28 cellular contexts compared by ENCODE assay signal in the genomic region with DNA sequence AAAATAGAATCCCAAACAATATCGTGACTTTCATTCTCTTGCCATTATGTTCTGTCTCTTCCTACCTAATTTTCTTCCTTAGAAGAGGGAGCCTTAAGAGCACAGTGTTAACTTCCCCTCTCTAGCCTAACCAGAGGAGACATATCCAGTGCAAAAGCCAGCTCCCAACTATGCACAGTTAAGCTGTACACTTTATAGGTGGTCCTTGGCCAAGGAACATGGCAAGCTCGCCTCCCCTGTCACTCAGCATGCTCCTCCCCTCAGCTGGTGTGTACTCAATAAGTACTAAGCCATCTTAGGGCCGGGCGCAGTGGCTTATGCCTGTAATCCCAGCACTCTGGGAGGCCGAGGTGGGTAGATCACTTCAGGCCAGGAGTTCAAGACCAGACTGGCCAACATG.
"Had no signal": no experiment of that assay in that cellular context is flagged by ENCODE, and none has a peak within 500 bp of the region (broad histone marks: within the 10 kb centered on the region; RNA-seq: fewer than 3 reads in every experiment).

No MANE protein-coding gene starts in this region.

- H3K9me3 ChIP-seq: adrenal gland, ascending aorta, colonic mucosa, esophagus squamous epithelium, left ventricle myocardium inferior, spleen, suprapubic skin, tibial nerve had no signal

- H3K27me3 ChIP-seq: adrenal gland, ascending aorta, cardiac muscle cell, colonic mucosa, esophagus squamous epithelium, suprapubic skin, tibial nerve had no signal

- H3K4me3 ChIP-seq: adrenal gland, ascending aorta, cardiac muscle cell, colonic mucosa, esophagus squamous epithelium, left ventricle myocardium inferior, lung, spleen, suprapubic skin, tibial nerve had no signal

- ATAC-seq: natural killer cell, right cardiac atrium had no signal

- DNase-seq: activated CD4-positive, alpha-beta memory T cell treated with anti-CD3 and anti-CD28 coated beads for 36 hours; activated CD4-positive, alpha-beta T cell treated with anti-CD3 and anti-CD28 coated beads, Interleukin-2, amount 10 ng/mL, durations not matched to agents 24 days and 14 days; activated CD4-positive, CD25-positive, alpha-beta regulatory T cell treated with anti-CD3 and anti-CD28 coated beads, Interleukin-2, amount 50 U/mL, for 72 hours; activated CD8-positive, alpha-beta memory T cell treated with anti-CD3 and anti-CD28 coated beads, Interleukin-2, amount 50 U/mL, for 4 hours; activated effector memory CD4-positive, alpha-beta T cell treated with anti-CD3 and anti-CD28 coated beads, Interleukin-2, amount 50 U/mL, for 16 hours; activated naive CD4-positive, alpha-beta T cell treated with anti-CD3 and anti-CD28 coated beads for 36 hours; activated naive CD8-positive, alpha-beta T cell treated with anti-CD3 and anti-CD28 coated beads for 36 hours; activated T-cell treated with anti-CD3 and anti-CD28 coated beads, Interleukin-2, amount 50 U/mL, for 1 hour; adrenal gland; cerebellar nuclear complex; colonic mucosa; effector CD8-positive, alpha-beta T cell; esophagus squamous epithelium; glutamatergic neuron; islet precursor cell; left ventricle myocardium inferior; mesendoderm; natural killer cell; posterior cingulate gyrus; right cardiac atrium; spleen; stimulated activated naive CD4-positive, alpha-beta T cell had no signal

- H3K4me1 ChIP-seq: adrenal gland, ascending aorta, colonic mucosa, esophagus squamous epithelium, left ventricle myocardium inferior, spleen, suprapubic skin, tibial nerve had no signal

- H3K27ac ChIP-seq: adrenal gland, ascending aorta, cardiac muscle cell, colonic mucosa, epithelial cell of prostate, esophagus squamous epithelium, left ventricle myocardium inferior, spleen, suprapubic skin had no signal

- H3K36me3 ChIP-seq: adrenal gland, ascending aorta, cardiac muscle cell, colonic mucosa, esophagus squamous epithelium, left ventricle myocardium inferior, spleen, suprapubic skin, tibial nerve had no signal
